In genomic region chr16:55250641-55251550, GRCh38 we compare ENCODE assay signal across 2 cellular contexts.
TF ChIP-seq lines count a peak whose summit lies in the region.

No MANE protein-coding gene starts in this region.

TF ChIP-seq in SK-N-SH, 30 proteins besides CTCF, POLR2A, EP300 and RAD21 (continued from another document):
- TF ChIP-seq REST (IDR thresholded peaks at IDR 0.05; ENCODE audit: low read depth, low read length) (no peak), PBX3 (IDR thresholded peaks at IDR 0.05) (no peak), FOXJ3 (CRISPR knock-in tag; IDR thresholded peaks at IDR 0.05) (no peak), JUND (IDR thresholded peaks at IDR 0.05) (no peak), SMC3 (IDR thresholded peaks at IDR 0.05; ENCODE audit: low read depth, low read length) (no peak), ZBTB33 (IDR thresholded peaks at IDR 0.05; ENCODE audit: borderline replicate concordance, low read depth) (no peak), FOXM1 (IDR thresholded peaks at IDR 0.05; ENCODE audit: low read depth) (no peak), SIN3A (IDR thresholded peaks at IDR 0.05; ENCODE audit: borderline replicate concordance, low read depth, low read length) (no peak), CHD2 (IDR thresholded peaks at IDR 0.05; ENCODE audit: low read length, partially characterized antibody) (no peak), FOSL2 (IDR thresholded peaks at IDR 0.05; ENCODE audit: borderline replicate concordance, low read depth) (no peak), NRF1 (IDR thresholded peaks at IDR 0.05; ENCODE audit: low read depth, low read length) (no peak), TAF1 (IDR thresholded peaks at IDR 0.05; ENCODE audit: borderline replicate concordance, low read depth, low read length) (no peak), GATA2 (CRISPR knock-in tag; IDR thresholded peaks at IDR 0.05) (no peak)

TF ChIP-seq in SK-N-SH treated with all-trans-retinoic acid at 6 μM for 48 hours, 23 proteins besides CTCF, POLR2A, EP300 and RAD21 (continued from another document):
- TF ChIP-seq TSHZ2 (CRISPR knock-in tag; IDR thresholded peaks at IDR 0.05) (no peak), BACH2 (CRISPR knock-in tag; IDR thresholded peaks at IDR 0.05; ENCODE audit: borderline replicate concordance) (no peak), GLIS3 (CRISPR knock-in tag; IDR thresholded peaks at IDR 0.05) (no peak), TCF4 (CRISPR knock-in tag; IDR thresholded peaks at IDR 0.05; ENCODE audit: borderline replicate concordance) (no peak), SNAI2 (CRISPR knock-in tag; IDR thresholded peaks at IDR 0.05) (no peak), ZNF70 (CRISPR knock-in tag; IDR thresholded peaks at IDR 0.05) (no peak), ARNTL (CRISPR knock-in tag; IDR thresholded peaks at IDR 0.05; ENCODE audit: borderline replicate concordance, low read depth) (no peak), CSDC2 (CRISPR knock-in tag; IDR thresholded peaks at IDR 0.05) (no peak), POU6F1 (CRISPR knock-in tag; IDR thresholded peaks at IDR 0.05; ENCODE audit: borderline replicate concordance, low read depth) (no peak)
